Comparison of ENCODE assay signal across 11 cellular contexts in genomic region chr4:15414601-15415091, GRCh38.
DNase-seq lines count a peak whose midpoint lies in the region; ATAC-seq and TF ChIP-seq lines count a peak whose summit lies in the region.
"Had no signal": no experiment of that assay in that cellular context is flagged by ENCODE, and none has a peak within 500 bp of the region (broad histone marks: within the 10 kb centered on the region; RNA-seq: fewer than 3 reads in every experiment).

No MANE protein-coding gene starts in this region.

- intact Hi-C loops in tibial artery (cut with DNase I; ENCODE audit: low total_unique reads), result no loop called here

- no peaks in the 10 kb centered on the region for H3K36me3 ChIP-seq in tibial artery

- H3K9me3 ChIP-seq in tibial artery, result no peaks in the 10 kb centered on the region

- H3K27me3 ChIP-seq in tibial artery, result no peaks in the 10 kb centered on the region

- no peak overlapping the region for H3K4me3 ChIP-seq in tibial artery

- peak overlapping the region; percentile 67 to 71 for H3K27ac ChIP-seq in tibial artery
- H3K27ac ChIP-seq: 22Rv1 had no signal

- TF ChIP-seq CTCF in tibial artery (IDR thresholded peaks at IDR 0.05), result no peak

- DNase-seq in SIG-M5 treated with dmso at 0.1 percent for 504 hours (lab: John Stamatoyannopoulos, UW; ENCODE audit: unreplicated experiment), result peak; percentile 13
- no peak for DNase-seq in SIG-M5 (lab: John Stamatoyannopoulos, UW)
- peak; percentile 4 for DNase-seq in cerebellar cortex (ENCODE audit: low spot score)
- peak; percentile 70 for DNase-seq in medulla oblongata (ENCODE audit: extremely low spot score)
- no peak for DNase-seq in tibial artery
- DNase-seq in NCI-H2227 (lab: John Stamatoyannopoulos, UW; ENCODE audit: unreplicated experiment), result no peak
- DNase-seq in islet precursor cell, result no peak
- DNase-seq: activated T-cell treated with anti-CD3 and anti-CD28 coated beads, Interleukin-2, amount 50 U/mL, for 48 hours; NCI-H526 had no signal

- H3K4me1 ChIP-seq in tibial artery, result peaks cover 0 to 91% (median 40%) of the 10 kb centered on the region in 4 donors

- no peak for ATAC-seq in HG02623 (IDR thresholded peaks at IDR 0.05; ENCODE audit: unreplicated experiment)

Comparison
In these comparisons a context has a peak if more than half of its experiments do, and no peak if none do; other contexts are left out.
1. DNase-seq: peak in SIG-M5 treated with dmso at 0.1 percent for 504 hours (single experiment), cerebellar cortex (single experiment) and medulla oblongata (single experiment); none in SIG-M5 (single experiment), tibial artery (0 of 2), NCI-H2227 (single experiment) and islet precursor cell (single experiment).